In genomic region chr10:121519411-121519810, GRCh38 we compare ENCODE assay signal across 27 cellular contexts.
"Had no signal": no experiment of that assay in that cellular context is flagged by ENCODE, and none has a peak within 500 bp of the region (broad histone marks: within the 10 kb centered on the region; RNA-seq: fewer than 3 reads in every experiment).

No MANE protein-coding gene starts in this region.

- H3K4me3 Mint-ChIP-seq: activated naive CD4-positive, alpha-beta T cell treated with anti-CD3 and anti-CD28 coated beads, Interleukin-2, amount 10 ng/mL, durations not matched to agents 7 days and 5 days; activated naive CD8-positive, alpha-beta T cell treated with anti-CD3 and anti-CD28 coated beads, Interleukin-2, amount 10 ng/mL, durations not matched to agents 7 days and 5 days; activated T-helper 1 cell treated with anti-CD3 and anti-CD28 coated beads, Interleukin-12 subunit alpha, Interleukin-12 subunit beta, Interleukin-2, Interleukin-4 antibody, amounts not matched to agents 30 ng/mL and 10 ng/mL and 1 ng/mL, durations not matched to agents 14 hours and 24 hours and 36 hours; central memory CD8-positive, alpha-beta T cell; naive thymus-derived CD8-positive, alpha-beta T cell had no signal

- H3K27ac Mint-ChIP-seq: activated naive CD4-positive, alpha-beta T cell treated with anti-CD3 and anti-CD28 coated beads, Interleukin-2, amount 10 ng/mL, durations not matched to agents 7 days and 5 days; activated naive CD8-positive, alpha-beta T cell treated with anti-CD3 and anti-CD28 coated beads, Interleukin-2, amount 10 ng/mL, durations not matched to agents 7 days and 5 days; activated T-helper 1 cell treated with anti-CD3 and anti-CD28 coated beads, Interleukin-12 subunit alpha, Interleukin-12 subunit beta, Interleukin-2, Interleukin-4 antibody, amounts not matched to agents 30 ng/mL and 10 ng/mL and 1 ng/mL, durations not matched to agents 14 hours and 24 hours and 36 hours; naive thymus-derived CD8-positive, alpha-beta T cell had no signal

- H3K9me3 Mint-ChIP-seq: activated naive CD4-positive, alpha-beta T cell treated with anti-CD3 and anti-CD28 coated beads, Interleukin-2, amount 10 ng/mL, durations not matched to agents 7 days and 5 days; activated naive CD8-positive, alpha-beta T cell treated with anti-CD3 and anti-CD28 coated beads, Interleukin-2, amount 10 ng/mL, durations not matched to agents 7 days and 5 days; activated T-helper 1 cell treated with anti-CD3 and anti-CD28 coated beads, Interleukin-12 subunit alpha, Interleukin-12 subunit beta, Interleukin-2, Interleukin-4 antibody, amounts not matched to agents 30 ng/mL and 10 ng/mL and 1 ng/mL, durations not matched to agents 14 hours and 24 hours and 36 hours; central memory CD8-positive, alpha-beta T cell had no signal

- H3K27me3 ChIP-seq: breast epithelium, gastroesophageal sphincter, tibial artery, upper lobe of right lung had no signal

- H3K27me3 Mint-ChIP-seq: activated naive CD4-positive, alpha-beta T cell treated with anti-CD3 and anti-CD28 coated beads, Interleukin-2, amount 10 ng/mL, durations not matched to agents 7 days and 5 days; central memory CD8-positive, alpha-beta T cell had no signal

- H3K36me3 ChIP-seq: breast epithelium had no signal

- H3K4me1 Mint-ChIP-seq: activated naive CD8-positive, alpha-beta T cell treated with anti-CD3 and anti-CD28 coated beads, Interleukin-2, amount 10 ng/mL, durations not matched to agents 7 days and 5 days; naive thymus-derived CD8-positive, alpha-beta T cell had no signal

- H3K9me3 ChIP-seq: breast epithelium, gastroesophageal sphincter, tibial artery, upper lobe of right lung had no signal

- ATAC-seq: activated CD4-positive, CD25-positive, alpha-beta regulatory T cell treated with anti-CD3 and anti-CD28 coated beads, Interleukin-2, amount 50 U/mL, for 24 hours; gastroesophageal sphincter; naive thymus-derived CD8-positive, alpha-beta T cell; sciatic nerve; stimulated activated naive CD8-positive, alpha-beta T cell treated with anti-CD3 and anti-CD28 coated beads, Interleukin-15, Interleukin-2, amounts not matched to agents 100 U/mL and 50 U/mL, for 24 hours; upper lobe of right lung had no signal

- H3K27ac ChIP-seq: breast epithelium, skin epidermis, tibial artery, upper lobe of right lung, VCaP had no signal

- DNase-seq: activated CD4-positive, alpha-beta T cell treated with anti-CD3 and anti-CD28 coated beads for 48 hours; activated CD4-positive, alpha-beta T cell treated with anti-CD3 and anti-CD28 coated beads, Interleukin-2, amount 50 U/mL, for 48 hours; activated CD8-positive, alpha-beta memory T cell treated with anti-CD3 and anti-CD28 coated beads for 24 hours; activated effector memory CD4-positive, alpha-beta T cell treated with anti-CD3 and anti-CD28 coated beads, Interleukin-2, amount 50 U/mL, for 16 hours; activated naive CD4-positive, alpha-beta T cell treated with anti-CD3 and anti-CD28 coated beads, Interleukin-2, amount 10 ng/mL, durations not matched to agents 7 days and 5 days; activated naive CD8-positive, alpha-beta T cell treated with anti-CD3 and anti-CD28 coated beads, Interleukin-2, amount 10 ng/mL, durations not matched to agents 7 days and 5 days; dermis blood vessel endothelial cell; effector CD8-positive, alpha-beta T cell; erythroblast; kidney; midbrain; naive thymus-derived CD8-positive, alpha-beta T cell; retina; stimulated activated CD4-positive, alpha-beta T cell treated with anti-CD3 and anti-CD28 coated beads, Interleukin-12 subunit alpha, Interleukin-12 subunit beta, amount 100 ng/mL, for 4 hours; stimulated activated CD4-positive, alpha-beta T cell treated with anti-CD3 and anti-CD28 coated beads, Interleukin-4, amount 100 ng/mL, for 1 hour; stimulated activated naive CD8-positive, alpha-beta T cell treated with anti-CD3 and anti-CD28 coated beads, Interleukin-15, Interleukin-2, amounts not matched to agents 100 U/mL and 50 U/mL, for 24 hours; T-helper 9 cell; tibial artery; upper lobe of right lung had no signal

- H3K4me1 ChIP-seq: breast epithelium, upper lobe of right lung had no signal

- H3K4me3 ChIP-seq: breast epithelium, gastroesophageal sphincter, skin epidermis, tibial artery, upper lobe of right lung had no signal

- H3K36me3 Mint-ChIP-seq: activated naive CD4-positive, alpha-beta T cell treated with anti-CD3 and anti-CD28 coated beads, Interleukin-2, amount 10 ng/mL, durations not matched to agents 7 days and 5 days; activated naive CD8-positive, alpha-beta T cell treated with anti-CD3 and anti-CD28 coated beads, Interleukin-2, amount 10 ng/mL, durations not matched to agents 7 days and 5 days had no signal
